Comparison of ENCODE assay signal across 8 cellular contexts in the genomic region with DNA sequence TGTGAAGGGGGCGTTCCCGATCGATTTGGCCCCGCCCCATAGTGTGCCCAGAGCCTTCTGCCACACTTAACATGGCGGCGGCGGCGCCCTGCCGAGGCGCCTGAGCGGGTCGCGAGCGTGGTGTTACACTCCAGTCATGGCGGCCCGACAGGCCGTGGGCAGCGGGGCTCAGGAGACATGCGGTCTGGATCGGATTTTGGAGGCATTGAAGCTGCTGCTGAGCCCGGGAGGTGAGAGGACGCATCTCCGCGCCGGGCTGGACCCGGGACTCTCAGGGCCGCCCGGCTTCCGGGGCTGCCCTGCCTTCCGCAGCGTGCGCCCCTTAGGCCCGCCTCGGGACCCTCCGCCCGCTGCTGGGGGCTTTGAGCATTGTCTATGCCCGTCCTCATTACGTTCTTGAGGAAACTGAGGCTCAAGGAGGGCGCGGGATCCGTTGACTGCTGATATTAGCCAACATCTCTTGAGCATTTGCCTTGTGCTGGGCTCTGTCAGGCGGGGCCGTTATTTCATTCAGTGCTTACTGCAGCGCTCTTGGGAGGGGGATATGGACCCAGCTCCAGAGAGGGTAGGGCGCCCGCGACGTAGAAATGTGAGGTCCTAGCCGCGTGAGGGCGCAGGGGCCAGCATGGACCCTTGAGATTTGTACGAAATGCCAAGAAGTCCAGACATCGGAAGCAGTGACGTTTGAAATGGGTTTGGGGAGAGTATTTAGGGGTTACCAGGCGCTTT. TPM values are rescaled to one million over a fixed set of nuclear protein-coding genes. Genes with fewer than 3 reads are reported as not detected.
DNase-seq lines count a peak whose midpoint lies in the region; ATAC-seq and TF ChIP-seq lines count a peak whose summit lies in the region.

TANGO6 (plus strand) TSS at position 50 of the 729 bp plus-strand sequence; CDS start at position 137, 87 bp downstream.

- TF ChIP-seq CTCF in PC-3 (conservative IDR thresholded peaks at IDR 0.05; ENCODE audit: low read depth, low read length): peak; percentile 35; the same call in 1 of the 2 replicates

- no TSS peak for BruUV-seq in PC-3 (replicated peaks; lab: Mats Ljungman, UMichigan)

- H3K9ac ChIP-seq in PC-3 (ENCODE audit: low read length) (peak within 1 kb of the TSS; percentile 86), mucosa of stomach (ENCODE audit: low read length) (peak within 1 kb of the TSS; percentile 88)

- H3K9me3 Mint-ChIP-seq in IgD-negative memory B cell: no peaks in the 10 kb centered on the region

- H3K27me3 Mint-ChIP-seq in IgD-negative memory B cell: peaks cover 1% of the 10 kb centered on the region

- H3K79me2 ChIP-seq in PC-3 (ENCODE audit: low read length): peaks cover 10% of the 10 kb centered on the region

- peak within 1 kb of the TSS; percentile 92 for H2AFZ ChIP-seq in PC-3 (ENCODE audit: low read length)

- ATAC-seq in GM21529 (IDR thresholded peaks at IDR 0.05; ENCODE audit: unreplicated experiment) (peak; percentile 91), PC-3 (peak; percentile 83)

- peak within 1 kb of the TSS; percentile 43 to 90 (median 84) for H3K27ac Mint-ChIP-seq in IgD-negative memory B cell

- peak within 1 kb of the TSS; percentile 89 for H3K4me3 ChIP-seq in PC-3 (ENCODE audit: low read length)
- peak within 1 kb of the TSS; percentile 79 to 88 for H3K4me3 ChIP-seq in esophagus (ENCODE audit: low read depth in 1 of 2, low read length in 2 of 2)
- peak within 1 kb of the TSS; percentile 87 for H3K4me3 ChIP-seq in mucosa of stomach (ENCODE audit: low read length)

- H3K4me2 ChIP-seq in PC-3 (ENCODE audit: low read length): peak within 1 kb of the TSS; percentile 96

- H3K36me3 ChIP-seq in PC-3 (ENCODE audit: low read depth, low read length): no peaks in the 10 kb centered on the region
- no peaks in the 10 kb centered on the region for H3K36me3 ChIP-seq in esophagus (ENCODE audit: control insufficient read depth in 2 of 2, insufficient read depth in 2 of 2, low read length in 1 of 2)
- no peaks in the 10 kb centered on the region for H3K36me3 ChIP-seq in mucosa of stomach (ENCODE audit: control insufficient read depth, insufficient read depth, low read length)

- no peaks in the 10 kb centered on the region for H3K9me2 ChIP-seq in PC-3 (replicated peaks; ENCODE audit: low read length)

- H3K27me3 ChIP-seq in PC-3 (ENCODE audit: low read length) (no peaks in the 10 kb centered on the region), esophagus (ENCODE audit: control insufficient read depth in 1 of 2, insufficient read depth in 2 of 2, low read length in 2 of 2) (no peaks in the 10 kb centered on the region), mucosa of stomach (ENCODE audit: control insufficient read depth, insufficient read depth, low read length) (no peaks in the 10 kb centered on the region)

- intact Hi-C loops in PC-3 (cut with micrococcal nuclease): loop anchor here (5.0 kb wide), 1 partner anchor 141 kb away; no protein-coding TSS in a partner anchor

- H3K9me3 ChIP-seq in PC-3 (ENCODE audit: low read length): no peaks in the 10 kb centered on the region
- H3K9me3 ChIP-seq in esophagus (ENCODE audit: control insufficient read depth in 2 of 2, insufficient read depth in 1 of 2, low read depth in 1 of 2, low read length in 1 of 2): no peaks in the 10 kb centered on the region
- no peaks in the 10 kb centered on the region for H3K9me3 ChIP-seq in mucosa of stomach (ENCODE audit: control insufficient read depth, low read length)

- WGBS in esophagus, 2 donors: 0 to 1% methylated on average over 54 to 55 of the region's 55 CpGs

- peak within 1 kb of the TSS; percentile 79 to 98 (median 96) for H3K4me3 Mint-ChIP-seq in IgD-negative memory B cell

- CTCF ChIA-PET in PC-3 (lab: Charles Lee): interaction anchor here (1.0 kb wide), 1 partner anchor 229 kb away, joined by 3 read pairs; no protein-coding TSS in a partner anchor

- peaks cover 11 to 23% (median 20%) of the 10 kb centered on the region in 3 donors for H3K4me1 Mint-ChIP-seq in IgD-negative memory B cell

- H3K27ac ChIP-seq in PC-3 (ENCODE audit: low read length) (peak within 1 kb of the TSS; percentile 14; the same call in 1 of the 2 replicates), esophagus (ENCODE audit: low read depth in 2 of 2, low read length in 1 of 2) (peak within 1 kb of the TSS; percentile 66 to 72)

- peak; percentile 81 for DNase-seq in DMS114 treated with DMSO at 0.1 percent for 48 hours (lab: John Stamatoyannopoulos, UW; ENCODE audit: unreplicated experiment)
- peak; percentile 79 for DNase-seq in PC-3
- DNase-seq in activated T-cell treated with anti-CD3 and anti-CD28 coated beads for 48 hours (ENCODE audit: low read depth): peak; percentile 92
- peak; percentile 89 for DNase-seq in stimulated activated CD8-positive, alpha-beta memory T cell treated with anti-CD3 and anti-CD28 coated beads, Interleukin-7, amount 100 ng/mL, for 24 hours (ENCODE audit: low read depth)

- no peaks in the 10 kb centered on the region for H3K36me3 Mint-ChIP-seq in IgD-negative memory B cell

- no peaks in the 10 kb centered on the region for H3F3A ChIP-seq in PC-3 (ENCODE audit: low read length, unreplicated experiment)

- POLR2A ChIA-PET in PC-3 (lab: Charles Lee; ENCODE audit: unreplicated experiment): interaction anchor here (0.6 kb wide), 3 partner anchors 18 to 106 kb away, joined by 3 read pairs; partner anchors contain the start of gene CDH1

- H3K4me1 ChIP-seq in PC-3 (ENCODE audit: insufficient read depth, low read length): peaks cover 6% of the 10 kb centered on the region
- peaks cover 0 to 2% of the 10 kb centered on the region in 2 donors for H3K4me1 ChIP-seq in esophagus (ENCODE audit: control insufficient read depth in 2 of 2, insufficient read depth in 2 of 2, low read length in 1 of 2)
- H3K4me1 ChIP-seq in mucosa of stomach (ENCODE audit: control insufficient read depth, insufficient read depth, low read length): peaks cover 5% of the 10 kb centered on the region

- H4K20me1 ChIP-seq in PC-3 (ENCODE audit: low read length): no peaks in the 10 kb centered on the region

RNA-seq across cellular contexts. Expression of gene TANGO6, which starts in this region (rescaled TPM):
- polyA plus RNA-seq in IgD-negative memory B cell (17.1 TPM), esophagus (1 to 10 TPM; 2.2 to 4.8 TPM)
- 9.4 and 17.7 TPM in 2 replicates for total RNA-seq in PC-3 (2014; rRNA removed)

Comparison
In these comparisons a context has a peak if more than half of its experiments do, and no peak if none do; other contexts are left out.
1. Peak in every context shown above with its lines: DNase-seq, ATAC-seq, H3K4me3 ChIP-seq and H3K27ac ChIP-seq.